Comparison of ENCODE assay signal across 11 cellular contexts in genomic region chr7:28684729-28685211, GRCh38.
DNase-seq lines count a peak whose midpoint lies in the region; ATAC-seq and TF ChIP-seq lines count a peak whose summit lies in the region.
"Had no signal": no experiment of that assay in that cellular context is flagged by ENCODE, and none has a peak within 500 bp of the region (broad histone marks: within the 10 kb centered on the region; RNA-seq: fewer than 3 reads in every experiment).

No MANE protein-coding gene starts in this region.

- H3K18ac ChIP-seq in mesendoderm (ENCODE audit: low read length): peak overlapping the region; percentile 52

- H3K79me2 ChIP-seq in mesendoderm (ENCODE audit: control insufficient read depth, insufficient read depth, low read length): peaks cover 1% of the 10 kb centered on the region

- H4K5ac ChIP-seq in mesendoderm (ENCODE audit: low read length): no peak overlapping the region

- no peak overlapping the region for H3K23ac ChIP-seq in mesendoderm (ENCODE audit: low read length)

- H3K27ac ChIP-seq in right atrium auricular region (peak overlapping the region; percentile 81 to 92), mesendoderm (ENCODE audit: low read depth, low read length) (peak overlapping the region; percentile 94), upper lobe of right lung (peak overlapping the region; percentile 74)

- H3K56ac ChIP-seq in mesendoderm (ENCODE audit: low read length): peak overlapping the region; percentile 49

- no peaks in the 10 kb centered on the region for H3K36me3 ChIP-seq in right atrium auricular region
- H3K36me3 ChIP-seq in mesendoderm (ENCODE audit: control insufficient read depth, insufficient read depth, low read length): no peaks in the 10 kb centered on the region
- H3K36me3 ChIP-seq in upper lobe of right lung: no peaks in the 10 kb centered on the region

- no peaks in the 10 kb centered on the region for H3K27me3 ChIP-seq in right atrium auricular region
- no peaks in the 10 kb centered on the region for H3K27me3 ChIP-seq in mesendoderm (ENCODE audit: insufficient read depth, low read length, poor library complexity)
- H3K27me3 ChIP-seq in upper lobe of right lung: no peaks in the 10 kb centered on the region

- H3K9ac ChIP-seq in mesendoderm (ENCODE audit: low read length): no peak overlapping the region

- no peak overlapping the region for H3K4me3 ChIP-seq in right atrium auricular region
- no peak overlapping the region for H3K4me3 ChIP-seq in mesendoderm (ENCODE audit: low read length)
- H3K4me3 ChIP-seq in upper lobe of right lung: no peak overlapping the region

- H3K4ac ChIP-seq in mesendoderm (ENCODE audit: low read depth, low read length): peak overlapping the region; percentile 11

- no peak overlapping the region for H2AK5ac ChIP-seq in mesendoderm (ENCODE audit: low read length)

- DNase-seq in right atrium auricular region (ENCODE audit: low spot score): no peak
- DNase-seq in left cardiac atrium: no peak
- DNase-seq in SKM-1 (lab: John Stamatoyannopoulos, UW; ENCODE audit: unreplicated experiment): peak; percentile 86
- no peak for DNase-seq in mesendoderm
- DNase-seq in upper lobe of right lung: no peak
- DNase-seq in 8988T: no peak
- DNase-seq in NCI-H1694 (lab: John Stamatoyannopoulos, UW): no peak
- DNase-seq in activated naive CD4-positive, alpha-beta T cell (lab: John Stamatoyannopoulos, UW): no peak
- DNase-seq: activated T-cell treated with anti-CD3 and anti-CD28 coated beads, Interleukin-2, amount 50 U/mL, for 1 hour; effector CD8-positive, alpha-beta T cell; RPMI8226 had no signal

- intact Hi-C loops in left cardiac atrium (cut with DNase I) (loop anchor here in 1 of 2 donors (10.0 kb wide), 1 partner anchor 280 kb away; no protein-coding TSS in a partner anchor), upper lobe of right lung (cut with DNase I) (no loop called here)

- H2BK5ac ChIP-seq in mesendoderm (ENCODE audit: low read length): no peak overlapping the region

- no peak overlapping the region for H2BK15ac ChIP-seq in mesendoderm (replicated peaks; ENCODE audit: low read depth)

- no peaks in the 10 kb centered on the region for H3K79me1 ChIP-seq in mesendoderm (ENCODE audit: low read length)

- no peak for ATAC-seq in left cardiac atrium
- no peak for ATAC-seq in upper lobe of right lung

- no peaks in the 10 kb centered on the region for H3K9me3 ChIP-seq in right atrium auricular region
- no peaks in the 10 kb centered on the region for H3K9me3 ChIP-seq in upper lobe of right lung

- H4K8ac ChIP-seq in mesendoderm (ENCODE audit: low read depth, low read length): no peak overlapping the region

- H3K4me1 ChIP-seq in right atrium auricular region (peaks cover 0 to 37% of the 10 kb centered on the region in 2 donors), mesendoderm (ENCODE audit: control insufficient read depth, low read depth, low read length) (no peaks in the 10 kb centered on the region), upper lobe of right lung (peaks cover 27% of the 10 kb centered on the region)

- no CpG with 5 or more reads among the region's 5 CpGs for WGBS in mesendoderm (ENCODE audit: extremely low coverage, insufficient coverage, low lambda C conversion rate)

- TF ChIP-seq CTCF in right atrium auricular region (IDR thresholded peaks at IDR 0.05): no peak
- TF ChIP-seq CTCF in upper lobe of right lung (IDR thresholded peaks at IDR 0.05): no peak

- H3K4me2 ChIP-seq in mesendoderm (ENCODE audit: low read length): no peak overlapping the region

- H2BK120ac ChIP-seq in mesendoderm (ENCODE audit: low read depth, low read length): no peak overlapping the region
